7 cellular contexts compared by ENCODE assay signal in the genomic region with DNA sequence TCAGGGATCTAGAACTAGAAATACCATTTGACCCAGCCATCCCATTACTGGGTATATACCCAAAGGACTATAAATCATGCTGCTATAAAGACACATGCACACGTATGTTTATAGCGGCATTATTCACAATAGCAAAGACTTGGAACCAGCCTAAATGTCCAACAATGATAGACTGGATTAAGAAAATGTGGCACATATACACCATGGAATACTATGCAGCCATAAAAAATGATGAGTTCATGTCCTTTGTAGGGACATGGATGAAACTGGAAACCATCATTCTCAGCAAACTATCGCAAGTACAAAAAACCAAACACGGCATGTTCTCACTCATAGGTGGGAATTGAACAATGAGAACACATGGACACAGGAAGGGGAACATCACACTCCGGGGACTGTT. TPM values are rescaled to one million over a fixed set of nuclear protein-coding genes. Genes with fewer than 3 reads are reported as not detected.
"Had no signal": no experiment of that assay in that cellular context is flagged by ENCODE, and none has a peak within 500 bp of the region (broad histone marks: within the 10 kb centered on the region; RNA-seq: fewer than 3 reads in every experiment).

No MANE protein-coding gene starts in this region.

RNA-seq across cellular contexts. Expression of gene ASGR2, which starts 12.9 kb away (rescaled TPM):
- total RNA-seq: GM23248, H1, H7, H9, HFFc6 had no signal
- polyA plus RNA-seq: GM23248, GM23338 had no signal

RNA-seq across cellular contexts. Expression of gene CLEC10A, which starts 47.5 kb away (rescaled TPM):
- total RNA-seq: GM23248, GM23338, H1, H4, H7, H9, HFFc6 had no signal
- polyA plus RNA-seq: GM23248, GM23338, H1 had no signal
